ENCODE assay signal across 12 cellular contexts in genomic region chr6:7919871-7920270, GRCh38. TPM values are rescaled to one million over a fixed set of nuclear protein-coding genes. Genes with fewer than 3 reads are reported as not detected.
DNase-seq lines count a peak whose midpoint lies in the region; ATAC-seq, FAIRE-seq and TF ChIP-seq lines count a peak whose summit lies in the region.
"Had no signal": no experiment of that assay in that cellular context is flagged by ENCODE, and none has a peak within 500 bp of the region (broad histone marks: within the 10 kb centered on the region; RNA-seq: fewer than 3 reads in every experiment).

No MANE protein-coding gene starts in this region.

- no peak overlapping the region for H3K4me3 Mint-ChIP-seq in activated T-cell treated with anti-CD3 and anti-CD28 coated beads, Interleukin-2, amount 50 U/mL, for 4 hours
- H3K4me3 Mint-ChIP-seq: brain; CD4-positive, CD25-positive, alpha-beta regulatory T cell; naive B cell had no signal

- peak; percentile 58 for DNase-seq in stimulated activated naive CD4-positive, alpha-beta T cell treated with Interleukin-2 at 50 U/mL for 16 hours (lab: John Stamatoyannopoulos, UW)
- no peak for DNase-seq in stimulated activated naive CD4-positive, alpha-beta T cell (lab: John Stamatoyannopoulos, UW)
- peak; percentile 20 for DNase-seq in activated T-cell treated with anti-CD3 and anti-CD28 coated beads, Interleukin-2, amount 50 U/mL, for 4 hours
- peak; percentile 76 for DNase-seq in kidney epithelial cell (ENCODE audit: low read depth)
- peak; percentile 85 for DNase-seq in urothelium cell line (ENCODE audit: low spot score)
- no peak for DNase-seq in GDM1 (lab: John Stamatoyannopoulos, UW)
- no peak for DNase-seq in HAP-1 (ENCODE audit: low spot score in 2 of 2)
- no peak for DNase-seq in H7
- DNase-seq: naive B cell, tibial artery had no signal

- in situ Hi-C loops in HAP-1 (cut with MboI; ENCODE audit: low sequenced_read_pairs) = no loop called here

- no peak overlapping the region for H3K4me3 ChIP-seq in kidney epithelial cell (ENCODE audit: low read depth, low read length)
- no peak overlapping the region for H3K4me3 ChIP-seq in HAP-1
- H3K4me3 ChIP-seq in H7 (ENCODE audit: insufficient read depth, low read depth, low read length) = no peak overlapping the region
- H3K4me3 ChIP-seq: tibial artery had no signal

- TF ChIP-seq CTCF in kidney epithelial cell (IDR thresholded peaks at IDR 0.05; ENCODE audit: insufficient read depth, low read length, poor library complexity, severe bottlenecking) = no peak

- no peaks in the 10 kb centered on the region for H3K36me3 Mint-ChIP-seq in activated T-cell treated with anti-CD3 and anti-CD28 coated beads, Interleukin-2, amount 50 U/mL, for 4 hours (ENCODE audit: insufficient read depth)
- H3K36me3 Mint-ChIP-seq: brain; CD4-positive, CD25-positive, alpha-beta regulatory T cell had no signal

- no peaks in the 10 kb centered on the region for H3K4me1 ChIP-seq in HAP-1
- H3K4me1 ChIP-seq: tibial artery had no signal

- FAIRE-seq in urothelium cell line (lab: Jason Lieb, UNC) = no peak

- no peaks in the 10 kb centered on the region for H3K9me3 ChIP-seq in HAP-1

- ATAC-seq in activated T-cell treated with anti-CD3 and anti-CD28 coated beads, Interleukin-2, amount 50 U/mL, for 4 hours = peak; percentile 58 to 74

- H3K36me3 ChIP-seq in kidney epithelial cell (ENCODE audit: control insufficient read depth, insufficient read depth, low read length) = no peaks in the 10 kb centered on the region
- no peaks in the 10 kb centered on the region for H3K36me3 ChIP-seq in HAP-1 (replicated peaks)
- no peaks in the 10 kb centered on the region for H3K36me3 ChIP-seq in H7 (replicated peaks; ENCODE audit: control insufficient read depth, insufficient read depth, low read length)
- H3K36me3 ChIP-seq: tibial artery had no signal

- peaks cover 14% of the 10 kb centered on the region for H3K27me3 Mint-ChIP-seq in activated T-cell treated with anti-CD3 and anti-CD28 coated beads, Interleukin-2, amount 50 U/mL, for 4 hours (ENCODE audit: low read depth)
- H3K27me3 Mint-ChIP-seq: brain had no signal

- H3K9me3 Mint-ChIP-seq in activated T-cell treated with anti-CD3 and anti-CD28 coated beads, Interleukin-2, amount 50 U/mL, for 4 hours = peaks cover 7% of the 10 kb centered on the region

- no peaks in the 10 kb centered on the region for H3K4me1 Mint-ChIP-seq in activated T-cell treated with anti-CD3 and anti-CD28 coated beads, Interleukin-2, amount 50 U/mL, for 4 hours (ENCODE audit: low read depth)
- H3K4me1 Mint-ChIP-seq: brain; CD4-positive, CD25-positive, alpha-beta regulatory T cell had no signal

- H3K27me3 ChIP-seq in kidney epithelial cell (ENCODE audit: control insufficient read depth, insufficient read depth, low read length) = no peaks in the 10 kb centered on the region
- H3K27me3 ChIP-seq in HAP-1 (ENCODE audit: low read depth) = 0 out of 2 replicates have a peak, but pooled peaks cover 2% of the 10 kb centered on the region
- H3K27me3 ChIP-seq in H7 (ENCODE audit: control insufficient read depth, insufficient read depth, low read length) = no peaks in the 10 kb centered on the region

RNA-seq across cellular contexts. Expression of gene TXNDC5, which starts 9.3 kb away (rescaled TPM):
- total RNA-seq in activated T-cell treated with anti-CD3 and anti-CD28 coated beads, Interleukin-2, amount 50 U/mL, for 4 hours = 100 to 1,000 TPM; 121 to 131 (median 122) TPM
- total RNA-seq in kidney epithelial cell = 193 and 198 TPM in 2 replicates
- total RNA-seq in H7 (2014; rRNA removed; shearing (Covaris generic)) = 179 and 194 TPM in 2 replicates

Comparison
In these comparisons a context has a peak if more than half of its experiments do, and no peak if none do; other contexts are left out.
1. DNase-seq: peak in stimulated activated naive CD4-positive, alpha-beta T cell treated with Interleukin-2 at 50 U/mL for 16 hours (single experiment), activated T-cell treated with anti-CD3 and anti-CD28 coated beads, Interleukin-2, amount 50 U/mL, for 4 hours (single experiment), kidney epithelial cell (single experiment) and urothelium cell line (single experiment); none in stimulated activated naive CD4-positive, alpha-beta T cell (0 of 6), GDM1 (single experiment), HAP-1 (0 of 2) and H7 (single experiment).